ENCODE assay signal across 17 cellular contexts in genomic region chr12:47938093-47938492, GRCh38. TPM values are rescaled to one million over a fixed set of nuclear protein-coding genes. Genes with fewer than 3 reads are reported as not detected.
A peak's percentile ranks its signal among the peaks of the same experiment; 100 is the strongest.
DNase-seq lines count a peak whose midpoint lies in the region; ATAC-seq, FAIRE-seq and TF ChIP-seq lines count a peak whose summit lies in the region.
"Had no signal": no experiment of that assay in that cellular context is flagged by ENCODE, and none has a peak within 500 bp of the region (broad histone marks: within the 10 kb centered on the region; RNA-seq: fewer than 3 reads in every experiment).

No MANE protein-coding gene starts in this region.

- no peaks in the 10 kb centered on the region for H3K9me3 ChIP-seq in A673 (ENCODE audit: low read depth, low read length, poor library complexity, severe bottlenecking)
- H3K9me3 ChIP-seq in SJSA1 (replicated peaks), result no peaks in the 10 kb centered on the region
- H3K9me3 ChIP-seq in uterus, result no peaks in the 10 kb centered on the region
- H3K9me3 ChIP-seq: esophagus squamous epithelium, neutrophil, SJCRH30 had no signal

- H3K27ac ChIP-seq in A673 (ENCODE audit: low read depth, low read length, poor library complexity, severe bottlenecking) (no peak overlapping the region), SJSA1 (peak overlapping the region; percentile 26), uterus (no peak overlapping the region)
- H3K27ac ChIP-seq: esophagus squamous epithelium, neutrophil, SJCRH30 had no signal

- H3K4me1 ChIP-seq in A673 (ENCODE audit: insufficient read depth, low read length, poor library complexity, severe bottlenecking) (no peaks in the 10 kb centered on the region), SJSA1 (replicated peaks) (peaks cover 34% of the 10 kb centered on the region), uterus (no peaks in the 10 kb centered on the region)

- H3K36me3 ChIP-seq in A673 (ENCODE audit: insufficient read depth, low read length, poor library complexity, severe bottlenecking) (no peaks in the 10 kb centered on the region), SJSA1 (no peaks in the 10 kb centered on the region), uterus (no peaks in the 10 kb centered on the region)
- H3K36me3 ChIP-seq: esophagus squamous epithelium, neutrophil, SJCRH30 had no signal

- no peak for FAIRE-seq in D721Med (lab: Jason Lieb, UNC)

- ATAC-seq in HG03354 (IDR thresholded peaks at IDR 0.05; ENCODE audit: poor library complexity, severe bottlenecking, unreplicated experiment) (no peak), GM18867 (IDR thresholded peaks at IDR 0.05; ENCODE audit: unreplicated experiment) (no peak)

- POLR2A ChIA-PET in A673 (lab: Charles Lee; ENCODE audit: low non-redundant PET), result no interaction called here

- CTCF ChIA-PET in A673 (lab: Charles Lee), result no interaction called here

- BruUV-seq in A673 (replicated peaks; lab: Mats Ljungman, UMichigan), result no TSS peak

- intact Hi-C loops in A673 (cut with micrococcal nuclease; ENCODE audit: unreplicated experiment), result no loop called here
- intact Hi-C loops in uterus (cut with DNase I; ENCODE audit: low total_unique reads), result no loop called here

- peak; percentile 14 for DNase-seq in A673 (ENCODE audit: low spot score)
- peak; percentile 78 for DNase-seq in H4 (ENCODE audit: low spot score)
- peak; percentile 60 to 66 for DNase-seq in SJSA1 (ENCODE audit: low read depth in 1 of 2, low spot score in 2 of 2)
- DNase-seq in foreskin fibroblast, result peak; percentile 21 to 50
- no peak for DNase-seq in uterus
- no peak for DNase-seq in D721Med (ENCODE audit: insufficient read length, low spot score)
- DNase-seq: activated CD4-positive, alpha-beta T cell treated with anti-CD3 and anti-CD28 coated beads, Interleukin-2, amount 50 U/mL, for 48 hours; amniotic stem cell; DMS 273 treated with DMSO at 0.1 percent for 48 hours; esophagus squamous epithelium; immature natural killer cell; NCI-H1092; SJCRH30; stimulated activated naive CD4-positive, alpha-beta T cell had no signal

- H3K27me3 ChIP-seq in A673 (replicated peaks; ENCODE audit: insufficient read depth, low read depth, low read length, poor library complexity), result no peaks in the 10 kb centered on the region
- H3K27me3 ChIP-seq in SJSA1 (replicated peaks), result no peaks in the 10 kb centered on the region
- no peaks in the 10 kb centered on the region for H3K27me3 ChIP-seq in uterus
- H3K27me3 ChIP-seq: SJCRH30 had no signal

- TF ChIP-seq CTCF in A673 (conservative IDR thresholded peaks at IDR 0.05; ENCODE audit: low read depth, low read length), result no peak
- no peak for TF ChIP-seq CTCF in foreskin fibroblast (IDR thresholded peaks at IDR 0.05; ENCODE audit: low read depth, low read length)
- TF ChIP-seq CTCF in uterus (IDR thresholded peaks at IDR 0.05), result no peak
- TF ChIP-seq CTCF in D721Med (IDR thresholded peaks at IDR 0.05; ENCODE audit: insufficient read depth, missing control alignments), result no peak

- no peak for TF ChIP-seq POLR2A in uterus (IDR thresholded peaks at IDR 0.05)

- H3K4me3 ChIP-seq in A673 (ENCODE audit: low read depth, low read length, poor library complexity, severe bottlenecking) (no peak overlapping the region), SJSA1 (no peak overlapping the region), foreskin fibroblast (ENCODE audit: low read depth in 1 of 2, low read length in 2 of 2) (no peak overlapping the region), uterus (no peak overlapping the region)
- H3K4me3 ChIP-seq: esophagus squamous epithelium, SJCRH30 had no signal

RNA-seq across cellular contexts. Expression of gene TMEM106C, which starts 25.3 kb away (rescaled TPM):
- total RNA-seq in A673 (2021), result 166 and 182 TPM in 2 replicates
- total RNA-seq in H4 (2014; rRNA removed; shearing (Covaris generic)), result 294 and 314 TPM in 2 replicates
- total RNA-seq in SJSA1 (2014; rRNA removed; shearing (Covaris generic)), result 83.1 and 143 TPM in 2 replicates
- total RNA-seq in uterus, result 100 to 1,000 TPM in 1 of 4 donors, 10 to 100 TPM in 3; 54.9 to 157 (median 77.6) TPM

RNA-seq across cellular contexts. Expression of gene VDR, which starts 33.3 kb away (rescaled TPM):
- total RNA-seq in A673 (2021) (0.43 and 0.76 TPM in 2 replicates), uterus (1 to 10 TPM in 1 of 4 donors, under 1 TPM in 3; 0.26 to 2.0 (median 0.49) TPM)
- total RNA-seq in H4 (2014; rRNA removed; shearing (Covaris generic)), result 5.6 and 7.3 TPM in 2 replicates
- 1.4 and 2.5 TPM in 2 replicates for total RNA-seq in SJSA1 (2014; rRNA removed; shearing (Covaris generic))

Comparison
In these comparisons a context has a peak if more than half of its experiments do, and no peak if none do; other contexts are left out.
1. DNase-seq: peak in A673 (single experiment), H4 (single experiment), SJSA1 (2 of 2) and foreskin fibroblast (2 of 2); none in uterus (0 of 2) and D721Med (single experiment).